In genomic region chr17:67385122-67385988, GRCh38 we compare ENCODE assay signal across 24 cellular contexts. TPM values are rescaled to one million over a fixed set of nuclear protein-coding genes. Genes with fewer than 3 reads are reported as not detected.
A peak's percentile ranks its signal among the peaks of the same experiment; 100 is the strongest.
DNase-seq lines count a peak whose midpoint lies in the region; ATAC-seq, FAIRE-seq and TF ChIP-seq lines count a peak whose summit lies in the region.
"Had no signal": no experiment of that assay in that cellular context is flagged by ENCODE, and none has a peak within 500 bp of the region (broad histone marks: within the 10 kb centered on the region; RNA-seq: fewer than 3 reads in every experiment).

No MANE protein-coding gene starts in this region.

- no peak overlapping the region for H2AFZ ChIP-seq in K562 (ENCODE audit: low read depth, low read length)

- no peak for FAIRE-seq in K562 (lab: Jason Lieb, UNC)
- FAIRE-seq: HTR-8/SVneo, TTC549 had no signal

- TF ChIP-seq POLR2A in K562 (conservative IDR thresholded peaks at IDR 0.05): no peak

- no peak for ATAC-seq in K562
- ATAC-seq in HG03175 (IDR thresholded peaks at IDR 0.05; ENCODE audit: unreplicated experiment): no peak
- ATAC-seq: right cardiac atrium had no signal

- no peak overlapping the region for H3K9ac ChIP-seq in K562 (ENCODE audit: insufficient read depth in 1 of 2, low read depth in 2 of 2, low read length in 2 of 2)

- TF ChIP-seq CTCF in left ventricle myocardium inferior (IDR thresholded peaks at IDR 0.05; ENCODE audit: borderline replicate concordance) (no peak), right atrium auricular region (IDR thresholded peaks at IDR 0.05) (peak in 1 of 2 donors; percentile 31), K562 (IDR thresholded peaks at IDR 0.05 in 2 of 3, conservative IDR thresholded peaks at IDR 0.05 in 1 of 3; ENCODE audit: insufficient read depth in 2 of 3, low read depth in 1 of 3, low read length in 3 of 3) (no peak)

- no peak for TF ChIP-seq RAD21 in K562 (CRISPR knock-in tag; conservative IDR thresholded peaks at IDR 0.05 in 1 of 2, IDR thresholded peaks at IDR 0.05 in 1 of 2)

- no peaks in the 10 kb centered on the region for H3K79me2 ChIP-seq in K562 (ENCODE audit: control insufficient read depth, insufficient read depth, low read length)

- H3K27ac ChIP-seq in left ventricle myocardium inferior (replicated peaks) (peak overlapping the region; percentile 52), right atrium auricular region (peak overlapping the region in 1 of 2 donors; percentile 38), K562 (ENCODE audit: extremely low read depth, low read depth, low read length) (no peak overlapping the region)
- H3K27ac ChIP-seq: 22Rv1, cardiac muscle cell, suprapubic skin, uterus had no signal

- DNase-seq in DMS53 (lab: John Stamatoyannopoulos, UW) (peak; percentile 21), DMS53 treated with DMSO at 0.1 percent for 48 hours (lab: John Stamatoyannopoulos, UW; ENCODE audit: unreplicated experiment) (no peak), left ventricle myocardium inferior (no peak), right atrium auricular region (ENCODE audit: low spot score) (no peak), K562 (ENCODE audit: extremely low read depth in 1 of 4, low spot score in 3 of 4) (no peak), NOMO-1 (lab: John Stamatoyannopoulos, UW; ENCODE audit: unreplicated experiment in 2 of 2) (no peak)
- DNase-seq in stimulated activated CD8-positive, alpha-beta memory T cell treated with anti-CD3 and anti-CD28 coated beads, Interleukin-4, amount 100 ng/mL, for 48 hours: peak; percentile 22
- DNase-seq: activated CD4-positive, alpha-beta T cell treated with anti-CD3 and anti-CD28 coated beads, Interleukin-2, amount 10 ng/mL, durations not matched to agents 24 days and 14 days; activated T-cell treated with anti-CD3 and anti-CD28 coated beads, Interleukin-2, amount 50 U/mL, for 48 hours; amygdala; Calu3; EL; hippocampal formation; islet precursor cell; NCI-H1092; NCI-H524 treated with DMSO at 0.1 percent for 48 hours; right cardiac atrium; uterus had no signal

- POLR2A ChIA-PET in K562 (lab: Yijun Ruan, JAX): no interaction called here

- no TSS peak for BruUV-seq in K562 (replicated peaks; lab: Mats Ljungman, UMichigan)

- CTCF ChIA-PET in K562 (lab: Yijun Ruan, JAX; ENCODE audit: low intra/inter-chr PET ratio): no interaction called here

- no peaks in the 10 kb centered on the region for H3K9me3 ChIP-seq in left ventricle myocardium inferior (replicated peaks)
- no peaks in the 10 kb centered on the region for H3K9me3 ChIP-seq in right atrium auricular region
- peaks cover 4% of the 10 kb centered on the region; the same call in 1 of the 2 replicates for H3K9me3 ChIP-seq in K562 (replicated peaks; ENCODE audit: control insufficient read depth, insufficient read depth, low read depth, low read length)
- H3K9me3 ChIP-seq: suprapubic skin, uterus had no signal

- H3K4me2 ChIP-seq in K562 (ENCODE audit: insufficient read depth, low read length): no peak overlapping the region

- no peaks in the 10 kb centered on the region for H3K9me1 ChIP-seq in K562 (ENCODE audit: control insufficient read depth, insufficient read depth, low read length)

- H3K36me3 ChIP-seq in left ventricle myocardium inferior (no peaks in the 10 kb centered on the region), right atrium auricular region (no peaks in the 10 kb centered on the region), K562 (ENCODE audit: control insufficient read depth, insufficient read depth, low read length) (no peaks in the 10 kb centered on the region)
- H3K36me3 ChIP-seq: cardiac muscle cell, suprapubic skin, uterus had no signal

- WGBS in K562 (ENCODE audit: insufficient coverage, low coverage, missing lambda C conversion rate): 46% methylated on average over 16 of the region's 20 CpGs

- TF ChIP-seq EP300 in K562 (IDR thresholded peaks at IDR 0.05; ENCODE audit: low read length): no peak

- intact Hi-C loops in left ventricle myocardium inferior (cut with micrococcal nuclease) (no loop called here), K562 (cut with micrococcal nuclease) (no loop called here)

- H3K27me3 ChIP-seq in left ventricle myocardium inferior (ENCODE audit: low read depth) (no peaks in the 10 kb centered on the region), right atrium auricular region (no peaks in the 10 kb centered on the region), K562 (ENCODE audit: control insufficient read depth in 2 of 2, insufficient read depth in 2 of 2, low read length in 2 of 2) (peaks cover 16 to 21% of the 10 kb centered on the region in 2 experiments; a peak in 4 of 5 replicates)
- H3K27me3 ChIP-seq: cardiac muscle cell, suprapubic skin, uterus had no signal

- H3K4me3 ChIP-seq in left ventricle myocardium inferior (peak overlapping the region; percentile 34), right atrium auricular region (no peak overlapping the region), K562 (no peak overlapping the region)
- H3K4me3 ChIP-seq: cardiac muscle cell, suprapubic skin, uterus had no signal

- H3K4me1 ChIP-seq in left ventricle myocardium inferior (peaks cover 46% of the 10 kb centered on the region), right atrium auricular region (peaks cover 0 to 12% of the 10 kb centered on the region in 2 donors), K562 (replicated peaks in 1 of 2; ENCODE audit: control insufficient read depth in 2 of 2, insufficient read depth in 2 of 2, low read length in 2 of 2) (no peaks in the 10 kb centered on the region)
- H3K4me1 ChIP-seq: suprapubic skin, uterus had no signal

- no peaks in the 10 kb centered on the region for H4K20me1 ChIP-seq in K562 (replicated peaks; ENCODE audit: control insufficient read depth, insufficient read depth, low read length)

- in situ Hi-C loops in K562 (cut with MboI): loop anchor here (25.0 kb wide), 1 partner anchor 302 kb away; no protein-coding TSS in a partner anchor

TF ChIP-seq in K562, 482 proteins besides CTCF, POLR2A, EP300 and RAD21 (continues in another document):
- TF ChIP-seq MEIS2 (IDR thresholded peaks at IDR 0.05; ENCODE audit: partially characterized antibody) (no peak), ZNF143 (CRISPR knock-in tag; IDR thresholded peaks at IDR 0.05) (no peak), FOXP1 (CRISPR knock-in tag; IDR thresholded peaks at IDR 0.05) (no peak), CC2D1A (IDR thresholded peaks at IDR 0.05) (peak; percentile 22; the same call in 1 of the 2 replicates), GTF2F1 (IDR thresholded peaks at IDR 0.05; ENCODE audit: low read depth, low read length) (no peak), SMAD2 (IDR thresholded peaks at IDR 0.05; ENCODE audit: low read depth, low read length) (no peak), ZNF76 (CRISPR knock-in tag; IDR thresholded peaks at IDR 0.05; ENCODE audit: borderline replicate concordance) (no peak)

RNA-seq across cellular contexts. Expression of gene PITPNC1, which starts 8.3 kb away (rescaled TPM):
- total RNA-seq in left ventricle myocardium inferior: 8.1 TPM
- 10 to 100 TPM; 12.5 to 18.1 TPM for total RNA-seq in right atrium auricular region
- 2.3 and 5.3 TPM in 2 replicates for total RNA-seq in K562 (2011; cell fraction: chromatin; rRNA removed; ENCODE audit: low replicate concordance)
- 0.53 and 1.2 TPM in 2 replicates for total RNA-seq in K562 (2011; cell fraction: nucleolus; rRNA removed)
- 1.8 TPM in 2 replicates for total RNA-seq in K562 (2011; cell fraction: nucleoplasm; rRNA removed)
- total RNA-seq in K562 (2014; rRNA removed): 0.37 and 0.82 TPM in 2 replicates
- 0.70 and 0.80 TPM in 2 replicates for total RNA-seq in K562 (2014; rRNA removed; fragmentation: Illumina TruSeq; extraction: Trizol)
- 0.25 and 0.53 TPM in 2 replicates for total RNA-seq in K562 (2015; rRNA removed; fragmentation: Illumina TruSeq; extraction: Trizol)
- 0.85 and 1.1 TPM in 2 replicates for total RNA-seq in K562 (2021)
- 0.65 and 0.76 TPM in 2 replicates for polyA plus RNA-seq in K562 (2011; rRNA removed)
- 0.21 and 0.65 TPM in 2 replicates for polyA plus RNA-seq in K562 (2011; cell fraction: cytosol; rRNA removed)
- polyA plus RNA-seq in K562 (2011; cell fraction: nucleus; rRNA removed): 0.30 and 0.56 TPM in 2 replicates
- polyA plus RNA-seq in K562 (2012): 0.56 and 0.58 TPM in 2 replicates
- polyA plus RNA-seq in K562 (2014; fragmentation: Illumina TruSeq; extraction: Trizol): 0.83 and 1.0 TPM in 2 replicates
- polyA plus RNA-seq in K562 (2014; fragmentation: Nextera tagmentation; extraction: Ambion mirVana): under 1 TPM; 0.11 to 0.45 TPM
- 0.37 and 0.49 TPM in 2 replicates for polyA plus RNA-seq in K562 (2014; rRNA removed)
- 1.3 and 2.2 TPM in 2 replicates for polyA minus RNA-seq in K562 (2011; rRNA and poly(A)+ RNA removed)
- 0.48 TPM in 1 of 2 replicates, not detected in the other for polyA minus RNA-seq in K562 (2011; cell fraction: cytosol; rRNA and poly(A)+ RNA removed)
- 0.56 and 0.67 TPM in 2 replicates for polyA minus RNA-seq in K562 (2011; cell fraction: nucleus; rRNA and poly(A)+ RNA removed)

RNA-seq across cellular contexts. Expression of gene PSMD12, which starts 19.0 kb away (rescaled TPM):
- total RNA-seq in left ventricle myocardium inferior (45.0 TPM), right atrium auricular region (10 to 100 TPM; 20.0 to 31.1 TPM), K562 (2014; rRNA removed) (36.6 and 46.1 TPM in 2 replicates), K562 (2014; rRNA removed; fragmentation: Illumina TruSeq; extraction: Trizol) (60.9 and 84.1 TPM in 2 replicates), K562 (2015; rRNA removed; fragmentation: Illumina TruSeq; extraction: Trizol) (47.3 and 54.8 TPM in 2 replicates), K562 (2021) (90.0 and 103 TPM in 2 replicates)
- 38.5 and 116 TPM in 2 replicates for total RNA-seq in K562 (2011; cell fraction: chromatin; rRNA removed; ENCODE audit: low replicate concordance)
- total RNA-seq in K562 (2011; cell fraction: nucleolus; rRNA removed): 19.7 and 20.5 TPM in 2 replicates
- 33.6 and 56.9 TPM in 2 replicates for total RNA-seq in K562 (2011; cell fraction: nucleoplasm; rRNA removed)
- polyA plus RNA-seq in K562 (2011; rRNA removed) (55.0 and 87.9 TPM in 2 replicates), K562 (2014; fragmentation: Illumina TruSeq; extraction: Trizol) (136 and 150 TPM in 2 replicates), K562 (2014; fragmentation: Nextera tagmentation; extraction: Ambion mirVana) (10 to 100 TPM; 39.5 to 65.5 TPM), K562 (2014; rRNA removed) (86.9 and 108 TPM in 2 replicates)
- polyA plus RNA-seq in K562 (2011; cell fraction: cytosol; rRNA removed): 15.6 and 22.5 TPM in 2 replicates
- 15.6 and 20.4 TPM in 2 replicates for polyA plus RNA-seq in K562 (2011; cell fraction: nucleus; rRNA removed)
- 46.5 and 101 TPM in 2 replicates for polyA plus RNA-seq in K562 (2012)
- polyA minus RNA-seq in K562 (2011; rRNA and poly(A)+ RNA removed): 75.8 and 76.9 TPM in 2 replicates
- polyA minus RNA-seq in K562 (2011; cell fraction: cytosol; rRNA and poly(A)+ RNA removed): 27.1 and 32.6 TPM in 2 replicates
- polyA minus RNA-seq in K562 (2011; cell fraction: nucleus; rRNA and poly(A)+ RNA removed): 15.3 and 26.3 TPM in 2 replicates

Comparison
In these comparisons a context has a peak if more than half of its experiments do, and no peak if none do; other contexts are left out.
1. DNase-seq: peak in DMS53 (single experiment) and stimulated activated CD8-positive, alpha-beta memory T cell treated with anti-CD3 and anti-CD28 coated beads, Interleukin-4, amount 100 ng/mL, for 48 hours (single experiment); none in DMS53 treated with DMSO at 0.1 percent for 48 hours (single experiment), left ventricle myocardium inferior (single experiment), right atrium auricular region (single experiment), K562 (0 of 4) and NOMO-1 (0 of 2).